1 cellular context compared by ENCODE assay signal in genomic region chrX:129905787-129906580, GRCh38.
TF ChIP-seq lines count a peak whose summit lies in the region.

Gene UTP14A (plus strand): TSS chrX:129906164. CDS start chrX:129906211, 47 bp downstream.

TF ChIP-seq in GM23338, 12 proteins besides CTCF, POLR2A, EP300 and RAD21 (continued from another document):
- TF ChIP-seq REST (IDR thresholded peaks at IDR 0.05; ENCODE audit: unreplicated experiment) (no peak), ETS1 (IDR thresholded peaks at IDR 0.05) (peak; percentile 68; the same call in 1 of the 2 replicates), CREB1 (CRISPR knock-in tag; IDR thresholded peaks at IDR 0.05; ENCODE audit: low read depth) (peak; percentile 92), POLR2AphosphoS5 (IDR thresholded peaks at IDR 0.05; ENCODE audit: low read depth) (peak; percentile 67)
